29 cellular contexts compared by ENCODE assay signal in the genomic region with DNA sequence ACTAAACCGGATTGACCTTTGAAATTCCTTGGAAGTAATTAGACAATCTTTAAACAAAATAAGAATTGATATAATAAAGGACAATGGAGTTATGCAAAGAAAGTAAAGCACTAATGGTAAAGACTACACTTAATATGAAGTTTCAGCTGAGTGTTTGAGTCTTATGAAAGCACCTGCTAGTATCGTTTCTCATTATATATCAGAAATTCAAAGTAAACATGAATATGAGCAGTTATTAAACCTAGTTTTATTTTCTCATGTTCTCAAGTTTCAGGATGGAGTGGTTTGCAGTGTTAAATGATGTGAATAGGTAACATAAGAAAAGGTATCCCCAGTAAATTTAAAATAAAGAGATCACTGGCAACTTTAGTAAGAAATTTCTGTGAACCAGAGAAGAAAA.
"Had no signal": no experiment of that assay in that cellular context is flagged by ENCODE, and none has a peak within 500 bp of the region (broad histone marks: within the 10 kb centered on the region; RNA-seq: fewer than 3 reads in every experiment).

No MANE protein-coding gene starts in this region.

- H3K4me1 Mint-ChIP-seq: activated CD4-positive, alpha-beta T cell treated with anti-CD3 and anti-CD28 coated beads for 36 hours; activated naive CD8-positive, alpha-beta T cell treated with anti-CD3 and anti-CD28 coated beads for 36 hours; natural killer cell; neural progenitor cell had no signal

- H3K9me3 ChIP-seq: adrenal gland, body of pancreas, esophagus muscularis mucosa, heart left ventricle, left ventricle myocardium inferior, psoas muscle, right atrium auricular region, suprapubic skin, tibial nerve had no signal

- H3K36me3 ChIP-seq: adrenal gland, neural progenitor cell, suprapubic skin, tibial nerve had no signal

- H3K9ac ChIP-seq: neural progenitor cell, parathyroid adenoma had no signal

- H3K36me3 Mint-ChIP-seq: activated naive CD8-positive, alpha-beta T cell treated with anti-CD3 and anti-CD28 coated beads for 36 hours; natural killer cell; neural progenitor cell had no signal

- H3K27ac Mint-ChIP-seq: activated CD4-positive, alpha-beta T cell treated with anti-CD3 and anti-CD28 coated beads for 36 hours; activated naive CD4-positive, alpha-beta T cell treated with anti-CD3 and anti-CD28 coated beads for 36 hours; activated naive CD8-positive, alpha-beta T cell treated with anti-CD3 and anti-CD28 coated beads for 36 hours; activated T-helper 1 cell treated with anti-CD3 and anti-CD28 coated beads, Interleukin-12 subunit alpha, Interleukin-12 subunit beta, Interleukin-2, Interleukin-4 antibody, amounts not matched to agents 30 ng/mL and 10 ng/mL and 1 ng/mL, durations not matched to agents 14 hours and 24 hours and 36 hours; natural killer cell; neural progenitor cell had no signal

- H3K9me3 Mint-ChIP-seq: activated naive CD4-positive, alpha-beta T cell treated with anti-CD3 and anti-CD28 coated beads for 36 hours; activated T-helper 1 cell treated with anti-CD3 and anti-CD28 coated beads, Interleukin-12 subunit alpha, Interleukin-12 subunit beta, Interleukin-2, Interleukin-4 antibody, amounts not matched to agents 30 ng/mL and 10 ng/mL and 1 ng/mL, durations not matched to agents 14 hours and 24 hours and 36 hours; neural progenitor cell had no signal

- H3K27me3 Mint-ChIP-seq: activated naive CD8-positive, alpha-beta T cell treated with anti-CD3 and anti-CD28 coated beads for 36 hours had no signal

- H3K4me2 ChIP-seq: neural progenitor cell had no signal

- DNase-seq: activated CD4-positive, alpha-beta T cell treated with anti-CD3 and anti-CD28 coated beads for 36 hours; activated CD4-positive, alpha-beta T cell treated with anti-CD3 and anti-CD28 coated beads, Interleukin-2, amount 50 U/mL, for 4 hours; activated CD4-positive, CD25-positive, alpha-beta regulatory T cell; activated CD8-positive, alpha-beta memory T cell treated with anti-CD3 and anti-CD28 coated beads for 24 hours; activated effector memory CD4-positive, alpha-beta T cell treated with anti-CD3 and anti-CD28 coated beads, Interleukin-2, amount 50 U/mL, for 16 hours; activated naive CD4-positive, alpha-beta T cell treated with anti-CD3 and anti-CD28 coated beads for 36 hours; activated naive CD8-positive, alpha-beta T cell treated with anti-CD3 and anti-CD28 coated beads for 36 hours; activated T-cell treated with anti-CD3 and anti-CD28 coated beads, Interleukin-2, amount 50 U/mL, for 1 hour; adrenal gland; aorta; body of pancreas; dermis blood vessel endothelial cell; effector CD4-positive, alpha-beta T cell; foreskin keratinocyte; heart left ventricle; left ventricle myocardium inferior; mesendoderm; natural killer cell; occipital lobe; psoas muscle; stimulated activated naive CD4-positive, alpha-beta T cell had no signal

- H3K27me3 ChIP-seq: adrenal gland, body of pancreas, esophagus muscularis mucosa, foreskin keratinocyte, heart left ventricle, neural progenitor cell, right atrium auricular region, suprapubic skin, tibial nerve had no signal

- H3K79me2 ChIP-seq: parathyroid adenoma had no signal

- H3K4me1 ChIP-seq: adrenal gland, body of pancreas, foreskin keratinocyte, neural progenitor cell, parathyroid adenoma, psoas muscle, suprapubic skin, tibial nerve had no signal

- H3K4me3 Mint-ChIP-seq: activated CD4-positive, alpha-beta T cell treated with anti-CD3 and anti-CD28 coated beads for 36 hours; activated naive CD4-positive, alpha-beta T cell treated with anti-CD3 and anti-CD28 coated beads for 36 hours; activated naive CD8-positive, alpha-beta T cell treated with anti-CD3 and anti-CD28 coated beads for 36 hours; activated T-helper 1 cell treated with anti-CD3 and anti-CD28 coated beads, Interleukin-12 subunit alpha, Interleukin-12 subunit beta, Interleukin-2, Interleukin-4 antibody, amounts not matched to agents 30 ng/mL and 10 ng/mL and 1 ng/mL, durations not matched to agents 14 hours and 24 hours and 36 hours; natural killer cell; neural progenitor cell had no signal

- H3K4me3 ChIP-seq: adrenal gland, body of pancreas, esophagus muscularis mucosa, heart left ventricle, left ventricle myocardium inferior, lung, neural progenitor cell, psoas muscle, right atrium auricular region, suprapubic skin, tibial nerve had no signal

- H2AFZ ChIP-seq: neural progenitor cell, parathyroid adenoma had no signal

- ATAC-seq: activated CD4-positive, alpha-beta T cell treated with anti-CD3 and anti-CD28 coated beads for 36 hours; body of pancreas; foreskin keratinocyte; natural killer cell; psoas muscle had no signal

- H3K27ac ChIP-seq: adrenal gland, body of pancreas, esophagus muscularis mucosa, foreskin keratinocyte, neural progenitor cell, parathyroid adenoma, psoas muscle, right atrium auricular region, suprapubic skin, tibial nerve had no signal
